Comparison of ENCODE assay signal across 18 cellular contexts in genomic region chr3:188442430-188442829, GRCh38.
DNase-seq lines count a peak whose midpoint lies in the region; ATAC-seq and TF ChIP-seq lines count a peak whose summit lies in the region.
"Had no signal": no experiment of that assay in that cellular context is flagged by ENCODE, and none has a peak within 500 bp of the region (broad histone marks: within the 10 kb centered on the region; RNA-seq: fewer than 3 reads in every experiment).

No MANE protein-coding gene starts in this region.

- no peaks in the 10 kb centered on the region for H3K36me3 ChIP-seq in OCI-LY7 (ENCODE audit: insufficient read depth, low read length)
- H3K36me3 ChIP-seq: BE2C, MG63 had no signal

- no peaks in the 10 kb centered on the region for H3K27me3 Mint-ChIP-seq in activated CD8-positive, alpha-beta T cell treated with anti-CD3 and anti-CD28 coated beads for 36 hours
- H3K27me3 Mint-ChIP-seq in activated CD8-positive, alpha-beta T cell treated with anti-CD3 and anti-CD28 coated beads, Interleukin-2, amount 10 ng/mL, durations not matched to agents 7 days and 5 days (ENCODE audit: low read depth) = no peaks in the 10 kb centered on the region
- H3K27me3 Mint-ChIP-seq in immature natural killer cell (ENCODE audit: low read depth in 3 of 3) = peaks cover 4 to 9% (median 8%) of the 10 kb centered on the region in 3 donors
- no peaks in the 10 kb centered on the region for H3K27me3 Mint-ChIP-seq in HFFc6 (ENCODE audit: insufficient read depth)

- no peak for ATAC-seq in activated CD8-positive, alpha-beta T cell treated with anti-CD3 and anti-CD28 coated beads for 36 hours
- no peak for ATAC-seq in activated CD8-positive, alpha-beta T cell treated with anti-CD3 and anti-CD28 coated beads, Interleukin-2, amount 10 ng/mL, durations not matched to agents 7 days and 5 days
- no peak for ATAC-seq in GM21576 (IDR thresholded peaks at IDR 0.05; ENCODE audit: unreplicated experiment)

- POLR2A ChIA-PET in activated CD8-positive, alpha-beta T cell treated with anti-CD3 and anti-CD28 coated beads for 36 hours (lab: Charles Lee) = interaction anchor here (0.6 kb wide), 2 partner anchors 43 to 285 kb away, joined by 3 to 4 read pairs; no protein-coding TSS in a partner anchor
- POLR2A ChIA-PET in activated CD8-positive, alpha-beta T cell treated with anti-CD3 and anti-CD28 coated beads, Interleukin-2, amount 10 ng/mL, durations not matched to agents 7 days and 5 days (lab: Charles Lee) = no interaction called here
- POLR2A ChIA-PET in OCI-LY7 (lab: Charles Lee) = interaction anchor here (0.6 to 1.8 kb wide), 4 partner anchors 9 to 313 kb away, joined by 3 to 5 read pairs (median 4); no protein-coding TSS in a partner anchor

- peak overlapping the region; percentile 22 for H3K27ac ChIP-seq in OCI-LY7 (ENCODE audit: low read depth, low read length, poor library complexity, severe bottlenecking)
- H3K27ac ChIP-seq: 22Rv1, RWPE1 had no signal

- H3K4me3 Mint-ChIP-seq in activated CD8-positive, alpha-beta T cell treated with anti-CD3 and anti-CD28 coated beads for 36 hours = no peak overlapping the region
- H3K4me3 Mint-ChIP-seq in activated CD8-positive, alpha-beta T cell treated with anti-CD3 and anti-CD28 coated beads, Interleukin-2, amount 10 ng/mL, durations not matched to agents 7 days and 5 days = no peak overlapping the region
- H3K4me3 Mint-ChIP-seq in immature natural killer cell = peak overlapping the region; percentile 65 to 82 (median 76)
- no peak overlapping the region for H3K4me3 Mint-ChIP-seq in HFFc6

- H3K27ac Mint-ChIP-seq in activated CD8-positive, alpha-beta T cell treated with anti-CD3 and anti-CD28 coated beads for 36 hours = peak overlapping the region; percentile 65
- no peak overlapping the region for H3K27ac Mint-ChIP-seq in activated CD8-positive, alpha-beta T cell treated with anti-CD3 and anti-CD28 coated beads, Interleukin-2, amount 10 ng/mL, durations not matched to agents 7 days and 5 days
- peak overlapping the region; percentile 79 to 97 (median 91) for H3K27ac Mint-ChIP-seq in immature natural killer cell
- no peak overlapping the region for H3K27ac Mint-ChIP-seq in HFFc6

- H3K9me3 Mint-ChIP-seq in activated CD8-positive, alpha-beta T cell treated with anti-CD3 and anti-CD28 coated beads for 36 hours = peaks cover 6% of the 10 kb centered on the region
- peaks cover 10% of the 10 kb centered on the region for H3K9me3 Mint-ChIP-seq in activated CD8-positive, alpha-beta T cell treated with anti-CD3 and anti-CD28 coated beads, Interleukin-2, amount 10 ng/mL, durations not matched to agents 7 days and 5 days (ENCODE audit: insufficient read depth)
- H3K9me3 Mint-ChIP-seq in immature natural killer cell (peaks cover 0 to 4% (median 0%) of the 10 kb centered on the region in 6 donors), HFFc6 (peaks cover 5% of the 10 kb centered on the region; the same call in 1 of the 2 replicates)

- H3K4me2 ChIP-seq in OCI-LY7 (ENCODE audit: low read length) = peak overlapping the region; percentile 49

- H4K20me1 ChIP-seq in OCI-LY7 (ENCODE audit: insufficient read depth, low read length) = no peaks in the 10 kb centered on the region

- BruUV-seq in OCI-LY7 (replicated peaks; lab: Mats Ljungman, UMichigan) = no TSS peak

- H3K36me3 Mint-ChIP-seq in activated CD8-positive, alpha-beta T cell treated with anti-CD3 and anti-CD28 coated beads for 36 hours (ENCODE audit: low read depth) = peaks cover 21% of the 10 kb centered on the region
- peaks cover 45% of the 10 kb centered on the region for H3K36me3 Mint-ChIP-seq in activated CD8-positive, alpha-beta T cell treated with anti-CD3 and anti-CD28 coated beads, Interleukin-2, amount 10 ng/mL, durations not matched to agents 7 days and 5 days (ENCODE audit: low read depth)
- H3K36me3 Mint-ChIP-seq in immature natural killer cell (peaks cover 0 to 11% (median 9%) of the 10 kb centered on the region in 3 donors), HFFc6 (ENCODE audit: low read depth) (peaks cover 28% of the 10 kb centered on the region)

- no peak for DNase-seq in activated CD8-positive, alpha-beta T cell treated with anti-CD3 and anti-CD28 coated beads for 36 hours
- no peak for DNase-seq in activated CD8-positive, alpha-beta T cell treated with anti-CD3 and anti-CD28 coated beads, Interleukin-2, amount 10 ng/mL, durations not matched to agents 7 days and 5 days
- DNase-seq in OCI-LY7 (ENCODE audit: low spot score) (peak; percentile 49), immature natural killer cell (peak; percentile 50 to 62 (median 56)), NCI-H1436 (lab: John Stamatoyannopoulos, UW) (no peak), hypothalamus (lab: John Stamatoyannopoulos, UW) (no peak), HFFc6 (no peak)
- DNase-seq: BE2C, DMS79 treated with DMSO at 0.1 percent for 48 hours, GF-D8, Karpas-422, MG63, NCI-H1105, NCI-H1694 treated with DMSO at 0.1 percent for 48 hours, NCI-H69 had no signal

- CTCF ChIA-PET in activated CD8-positive, alpha-beta T cell treated with anti-CD3 and anti-CD28 coated beads for 36 hours (lab: Charles Lee) = interaction anchor here (1.3 kb wide), 1 partner anchor 702 kb away, joined by 5 read pairs; no protein-coding TSS in a partner anchor
- CTCF ChIA-PET in activated CD8-positive, alpha-beta T cell treated with anti-CD3 and anti-CD28 coated beads, Interleukin-2, amount 10 ng/mL, durations not matched to agents 7 days and 5 days (lab: Charles Lee) = interaction anchor here (1.7 kb wide), 1 partner anchor 12 kb away, joined by 6 read pairs; no protein-coding TSS in a partner anchor
- CTCF ChIA-PET in OCI-LY7 (lab: Charles Lee; ENCODE audit: unreplicated experiment) = no interaction called here

- no peaks in the 10 kb centered on the region for H3K9me2 ChIP-seq in OCI-LY7 (ENCODE audit: insufficient read depth, low read length)

- H3K4me3 ChIP-seq in OCI-LY7 (ENCODE audit: low read depth, low read length, poor library complexity, severe bottlenecking) = peak overlapping the region; percentile 18
- H3K4me3 ChIP-seq: MG63 had no signal

- H3K4me1 ChIP-seq in OCI-LY7 (ENCODE audit: insufficient read depth, low read length, poor library complexity, severe bottlenecking) = peaks cover 68% of the 10 kb centered on the region
- H3K4me1 ChIP-seq: BE2C had no signal

- intact Hi-C loops in activated CD8-positive, alpha-beta T cell treated with anti-CD3 and anti-CD28 coated beads for 36 hours (cut with micrococcal nuclease) = loop anchor here (2.0 kb wide), 1 partner anchor 120 kb away; no protein-coding TSS in a partner anchor
- intact Hi-C loops in OCI-LY7 (cut with micrococcal nuclease; ENCODE audit: unreplicated experiment) = no loop called here

- no peak for TF ChIP-seq CTCF in activated CD8-positive, alpha-beta T cell treated with anti-CD3 and anti-CD28 coated beads for 36 hours (IDR thresholded peaks at IDR 0.05)
- TF ChIP-seq CTCF in OCI-LY7 (conservative IDR thresholded peaks at IDR 0.05; ENCODE audit: low read length) = no peak
- TF ChIP-seq CTCF in HFFc6 (IDR thresholded peaks at IDR 0.05) = no peak

- peaks cover 66% of the 10 kb centered on the region for H3K4me1 Mint-ChIP-seq in activated CD8-positive, alpha-beta T cell treated with anti-CD3 and anti-CD28 coated beads for 36 hours (ENCODE audit: low read depth)
- peaks cover 73% of the 10 kb centered on the region for H3K4me1 Mint-ChIP-seq in activated CD8-positive, alpha-beta T cell treated with anti-CD3 and anti-CD28 coated beads, Interleukin-2, amount 10 ng/mL, durations not matched to agents 7 days and 5 days (ENCODE audit: low read depth)
- H3K4me1 Mint-ChIP-seq in immature natural killer cell = peaks cover 89 to 95% of the 10 kb centered on the region in 2 donors
- peaks cover 38% of the 10 kb centered on the region for H3K4me1 Mint-ChIP-seq in HFFc6 (ENCODE audit: low read depth)

- H3K79me2 ChIP-seq in OCI-LY7 (ENCODE audit: insufficient read depth, low read depth, low read length) = no peaks in the 10 kb centered on the region

- no peaks in the 10 kb centered on the region for H3K9me3 ChIP-seq in OCI-LY7 (ENCODE audit: low read length)
- H3K9me3 ChIP-seq: BE2C, MG63 had no signal

- H2AFZ ChIP-seq in OCI-LY7 (ENCODE audit: low read length) = peak overlapping the region; percentile 27; the same call in 1 of the 2 replicates

Comparison
In these comparisons a context has a peak if more than half of its experiments do, and no peak if none do; other contexts are left out.
1. H3K27ac Mint-ChIP-seq: peak in activated CD8-positive, alpha-beta T cell treated with anti-CD3 and anti-CD28 coated beads for 36 hours (single experiment) and immature natural killer cell (6 of 6); none in activated CD8-positive, alpha-beta T cell treated with anti-CD3 and anti-CD28 coated beads, Interleukin-2, amount 10 ng/mL, durations not matched to agents 7 days and 5 days (single experiment) and HFFc6 (single experiment).
2. DNase-seq: peak in OCI-LY7 (single experiment) and immature natural killer cell (3 of 3); none in activated CD8-positive, alpha-beta T cell treated with anti-CD3 and anti-CD28 coated beads for 36 hours (single experiment), activated CD8-positive, alpha-beta T cell treated with anti-CD3 and anti-CD28 coated beads, Interleukin-2, amount 10 ng/mL, durations not matched to agents 7 days and 5 days (single experiment), NCI-H1436 (single experiment), hypothalamus (0 of 51) and HFFc6 (single experiment).
3. H3K4me3 Mint-ChIP-seq: peak in immature natural killer cell (5 of 5); none in activated CD8-positive, alpha-beta T cell treated with anti-CD3 and anti-CD28 coated beads for 36 hours (single experiment), activated CD8-positive, alpha-beta T cell treated with anti-CD3 and anti-CD28 coated beads, Interleukin-2, amount 10 ng/mL, durations not matched to agents 7 days and 5 days (single experiment) and HFFc6 (single experiment).